2 cellular contexts compared by ENCODE assay signal in genomic region chr1:165659581-165659895, GRCh38.
TF ChIP-seq lines count a peak whose summit lies in the region.

No MANE protein-coding gene starts in this region.

TF ChIP-seq in GM23338, 12 proteins besides CTCF, POLR2A, EP300 and RAD21:
- TF ChIP-seq ZNF331 (CRISPR knock-in tag; IDR thresholded peaks at IDR 0.05; ENCODE audit: low read depth) (no peak), EZH2 (IDR thresholded peaks at IDR 0.05; ENCODE audit: low read depth, unreplicated experiment) (no peak), ZNF462 (CRISPR knock-in tag; IDR thresholded peaks at IDR 0.05) (peak; percentile 77; the same call in 1 of the 2 replicates)

TF ChIP-seq in H1, 55 proteins besides CTCF, POLR2A, EP300 and RAD21:
- TF ChIP-seq SRF (IDR thresholded peaks at IDR 0.05; ENCODE audit: low read depth, low read length) (no peak), TEAD4 (IDR thresholded peaks at IDR 0.05; ENCODE audit: low read depth, low read length) (peak; percentile 96), CHD1 (IDR thresholded peaks at IDR 0.05; ENCODE audit: low read depth, low read length) (no peak), SP4 (IDR thresholded peaks at IDR 0.05; ENCODE audit: low read length) (no peak), GABPA (IDR thresholded peaks at IDR 0.05; ENCODE audit: borderline replicate concordance, insufficient read depth, low read length) (no peak), YY1 (IDR thresholded peaks at IDR 0.05; ENCODE audit: low read depth, low read length) (0 out of 2 replicates have a peak, but pooled peaks have one; percentile 41), TAF7 (optimal IDR thresholded peaks at IDR 0.05; ENCODE audit: borderline replicate concordance, low read depth, low read length) (no peak), TAF1 (IDR thresholded peaks at IDR 0.05; ENCODE audit: low read depth, low read length) (no peak), SP1 (IDR thresholded peaks at IDR 0.05; ENCODE audit: low read depth, low read length) (no peak), MAX (IDR thresholded peaks at IDR 0.05) (no peak), JUND (IDR thresholded peaks at IDR 0.05; ENCODE audit: low read length) (no peak), CREB1 (IDR thresholded peaks at IDR 0.05) (no peak), CBX5 (IDR thresholded peaks at IDR 0.05; ENCODE audit: low read depth, low read length) (no peak), CEBPB (IDR thresholded peaks at IDR 0.05; ENCODE audit: low read depth, low read length) (no peak)
